In genomic region chr2:192195548-192196418, GRCh38 we compare ENCODE assay signal across 8 cellular contexts. TPM values are rescaled to one million over a fixed set of nuclear protein-coding genes. Genes with fewer than 3 reads are reported as not detected.
DNase-seq lines count a peak whose midpoint lies in the region; ATAC-seq and TF ChIP-seq lines count a peak whose summit lies in the region.

No MANE protein-coding gene starts in this region.

- peak; percentile 63 for DNase-seq in DMS 273 (lab: John Stamatoyannopoulos, UW; ENCODE audit: unreplicated experiment)
- DNase-seq in DMS 273 treated with DMSO at 0.1 percent for 48 hours (lab: John Stamatoyannopoulos, UW): no peak
- DNase-seq in WTC11 (ENCODE audit: low spot score): peak; percentile 69
- peak in 2 of 3 donors; percentile 14 to 33 for DNase-seq in mucosa of descending colon
- no peak for DNase-seq in tibial nerve (ENCODE audit: low spot score in 2 of 2)
- DNase-seq in GM19240 (ENCODE audit: insufficient read length, low spot score): no peak

- H3K9me3 ChIP-seq in mucosa of descending colon: no peaks in the 10 kb centered on the region
- H3K9me3 ChIP-seq in tibial nerve: no peaks in the 10 kb centered on the region

- H3K4me3 ChIP-seq in mucosa of descending colon: no peak overlapping the region
- peak overlapping the region; percentile 23 to 53 (median 44) for H3K4me3 ChIP-seq in tibial nerve

- no peaks in the 10 kb centered on the region for H3K36me3 Mint-ChIP-seq in WTC11

- CTCF ChIA-PET in WTC11 (lab: Charles Lee): interaction anchor here (0.6 to 4.3 kb wide), 6 partner anchors 33 to 384 kb away, joined by 3 to 26 read pairs (median 6); no protein-coding TSS in a partner anchor

- no peaks in the 10 kb centered on the region for H3K9me3 Mint-ChIP-seq in WTC11

- intact Hi-C loops in mucosa of descending colon (cut with DNase I, micrococcal nuclease): no loop called here

- H3K27me3 ChIP-seq in tibial nerve: peaks cover 7 to 98% of the 10 kb centered on the region in 2 donors

- ATAC-seq in HG02678 (IDR thresholded peaks at IDR 0.05; ENCODE audit: unreplicated experiment) (peak; percentile 9), WTC11 (peak; percentile 18), esophagus mucosa (peak; percentile 22), mucosa of descending colon (peak; percentile 34)

- H3K27ac Mint-ChIP-seq in WTC11: no peak overlapping the region

- no peak for TF ChIP-seq EP300 in tibial nerve (IDR thresholded peaks at IDR 0.05)

- H3K4me1 ChIP-seq in mucosa of descending colon (ENCODE audit: low read depth): peaks cover 14% of the 10 kb centered on the region
- peaks cover 0 to 40% (median 30%) of the 10 kb centered on the region in 4 donors for H3K4me1 ChIP-seq in tibial nerve

- POLR2A ChIA-PET in WTC11 (lab: Charles Lee): no interaction called here

- peaks cover 26% of the 10 kb centered on the region for H3K4me1 Mint-ChIP-seq in WTC11

- peaks cover 72% of the 10 kb centered on the region for H3K27me3 Mint-ChIP-seq in WTC11 (ENCODE audit: low read depth)

- TF ChIP-seq CTCF in WTC11 (IDR thresholded peaks at IDR 0.05) (no peak), mucosa of descending colon (IDR thresholded peaks at IDR 0.05) (no peak), tibial nerve (IDR thresholded peaks at IDR 0.05) (no peak)

- TF ChIP-seq POLR2A in tibial nerve (IDR thresholded peaks at IDR 0.05): no peak

- no peaks in the 10 kb centered on the region for H3K36me3 ChIP-seq in mucosa of descending colon (ENCODE audit: low read depth)
- no peaks in the 10 kb centered on the region for H3K36me3 ChIP-seq in tibial nerve

- peak overlapping the region; percentile 85 for H3K4me3 Mint-ChIP-seq in WTC11

- H3K27ac ChIP-seq in tibial nerve: no peak overlapping the region

- WGBS in tibial nerve, 2 donors: 1 to 2% methylated on average over 27 to 44 of the region's 44 CpGs

TF ChIP-seq in WTC11, 78 proteins besides CTCF, POLR2A, EP300 and RAD21:
- TF ChIP-seq FOXP1 (CRISPR knock-in tag; IDR thresholded peaks at IDR 0.05; ENCODE audit: borderline replicate concordance) (no peak), MAX (CRISPR knock-in tag; IDR thresholded peaks at IDR 0.05) (peak; percentile 51; the same call in 1 of the 2 replicates), USF1 (CRISPR knock-in tag; IDR thresholded peaks at IDR 0.05) (no peak), NFE2L1 (CRISPR knock-in tag; IDR thresholded peaks at IDR 0.05) (0 out of 2 replicates have a peak, but pooled peaks have one; percentile 55), NR1H2 (CRISPR knock-in tag; IDR thresholded peaks at IDR 0.05) (no peak), NR3C1 (CRISPR knock-in tag; conservative IDR thresholded peaks at IDR 0.05; ENCODE audit: low read depth) (no peak)

RNA-seq across cellular contexts. Expression of gene TMEFF2, which starts 1.1 kb away (rescaled TPM):
- total RNA-seq in WTC11 (2021) (0.87 to 2.4 TPM (median 2.3 TPM) in 3 replicates), esophagus mucosa (not detected), mucosa of descending colon (1 to 10 TPM in 1 of 3 donors, under 1 TPM in 1, not detected in 1; 0.31 to 1.0 TPM), tibial nerve (not detected)

Comparison
In these comparisons a context has a peak if more than half of its experiments do, and no peak if none do; other contexts are left out.
1. DNase-seq: peak in DMS 273 (single experiment), WTC11 (single experiment) and mucosa of descending colon (2 of 3); none in DMS 273 treated with DMSO at 0.1 percent for 48 hours (single experiment), tibial nerve (0 of 2) and GM19240 (single experiment).
2. Peak in every context shown above with its lines, with median percentiles within 50 percentile points of each other: ATAC-seq.